ENCODE assay signal across 1 cellular context in the genomic region with DNA sequence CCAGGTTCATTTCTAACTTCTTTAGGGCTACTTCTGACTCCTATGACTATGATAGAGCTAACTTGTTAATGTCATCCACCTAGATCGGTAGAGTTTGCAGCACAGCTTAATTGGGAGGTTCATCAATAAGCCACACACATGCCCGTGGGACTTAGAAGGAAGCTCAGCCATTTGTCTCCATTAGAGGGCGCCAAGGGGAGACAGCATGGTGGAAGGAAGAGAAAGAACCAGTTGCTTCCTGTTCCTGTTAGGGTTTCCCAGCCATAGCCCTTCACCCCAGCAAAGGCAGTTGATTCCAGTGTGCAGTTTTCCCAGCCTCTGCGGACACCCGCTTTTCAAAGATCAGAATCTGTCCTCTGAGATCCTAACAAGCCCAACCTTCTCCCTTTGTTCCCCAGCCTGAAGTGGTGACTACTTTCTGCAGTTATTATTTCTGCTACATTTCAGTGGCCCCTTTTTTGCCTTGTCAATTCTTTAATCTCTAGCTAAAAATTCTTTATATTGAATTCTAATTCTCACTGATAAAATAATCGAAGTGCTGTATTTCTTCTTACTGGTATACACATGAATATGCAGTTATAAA.
TF ChIP-seq lines count a peak whose summit lies in the region.

No MANE protein-coding gene starts in this region.

TF ChIP-seq in endothelial cell of umbilical vein, 7 proteins besides CTCF, POLR2A, EP300 and RAD21:
- TF ChIP-seq POLR2AphosphoS5 (IDR thresholded peaks at IDR 0.05; ENCODE audit: insufficient read depth, low read depth, low read length) (no peak), FOS (IDR thresholded peaks at IDR 0.05; ENCODE audit: borderline replicate concordance, insufficient read depth, low read length) (no peak), JUN (IDR thresholded peaks at IDR 0.05; ENCODE audit: borderline replicate concordance, insufficient read depth, insufficient read length, low read depth) (no peak), MYC (IDR thresholded peaks at IDR 0.05; ENCODE audit: low read depth, low read length) (no peak), EZH2 (IDR thresholded peaks at IDR 0.05; ENCODE audit: borderline replicate concordance, low read depth, low read length, severe bottlenecking) (no peak), GATA2 (IDR thresholded peaks at IDR 0.05; ENCODE audit: insufficient read depth, insufficient read length, low read depth, low read length) (no peak)
- TF ChIP-seq, protein P1, sequence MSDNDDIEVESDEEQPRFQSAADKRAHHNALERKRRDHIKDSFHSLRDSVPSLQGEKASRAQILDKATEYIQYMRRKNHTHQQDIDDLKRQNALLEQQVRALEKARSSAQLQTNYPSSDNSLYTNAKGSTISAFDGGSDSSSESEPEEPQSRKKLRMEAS (IDR thresholded peaks at IDR 0.05; ENCODE audit: insufficient read depth, insufficient read length): no peak
